ENCODE assay signal across 20 cellular contexts in genomic region chrX:41981481-41982013, GRCh38.
"Had no signal": no experiment of that assay in that cellular context is flagged by ENCODE, and none has a peak within 500 bp of the region (broad histone marks: within the 10 kb centered on the region; RNA-seq: fewer than 3 reads in every experiment).

No MANE protein-coding gene starts in this region.

- H3K4me3 ChIP-seq: adrenal gland, cardiac muscle cell, esophagus squamous epithelium, left lung, tibial artery had no signal

- ATAC-seq: activated naive CD4-positive, alpha-beta T cell treated with anti-CD3 and anti-CD28 coated beads, Interleukin-2, amount 50 U/mL, for 72 hours; left lung; stimulated activated naive CD8-positive, alpha-beta T cell treated with anti-CD3 and anti-CD28 coated beads, Interleukin-15, Interleukin-2, amounts not matched to agents 100 U/mL and 50 U/mL, for 24 hours had no signal

- H3K27me3 ChIP-seq: adrenal gland, cardiac muscle cell, esophagus squamous epithelium, left lung, tibial artery had no signal

- H3K27ac ChIP-seq: adrenal gland, cardiac muscle cell, esophagus squamous epithelium, left lung, tibial artery had no signal

- DNase-seq: activated CD4-positive, alpha-beta T cell treated with anti-CD3 and anti-CD28 coated beads, Interleukin-2, amount 50 U/mL, for 4 hours; activated gamma-delta T cell treated with Interleukin-2 at 50 U/mL for 16 hours; adrenal gland; dermis blood vessel endothelial cell; effector memory CD4-positive, alpha-beta T cell; esophagus squamous epithelium; kidney; left lung; nephron progenitor cell; retina; stimulated activated CD4-positive, alpha-beta T cell treated with anti-CD3 and anti-CD28 coated beads, Interleukin-12 subunit alpha, Interleukin-12 subunit beta, amount 100 ng/mL, for 4 hours; stimulated activated CD4-positive, alpha-beta T cell treated with anti-CD3 and anti-CD28 coated beads, Interleukin-1b, Interleukin-23, amount 100 ng/mL, for 48 hours; stimulated activated naive CD8-positive, alpha-beta T cell treated with anti-CD3 and anti-CD28 coated beads, Interleukin-15, Interleukin-2, amounts not matched to agents 100 U/mL and 50 U/mL, for 24 hours; substantia nigra; tibial artery had no signal

- H3K36me3 ChIP-seq: adrenal gland, cardiac muscle cell, esophagus squamous epithelium, left lung, tibial artery had no signal

- H3K9me3 ChIP-seq: adrenal gland, esophagus squamous epithelium, left lung, tibial artery had no signal

- FAIRE-seq: endothelial cell of umbilical vein, TTC549, urothelium cell line had no signal

- H3K4me1 ChIP-seq: adrenal gland, esophagus squamous epithelium, left lung, tibial artery had no signal
